Comparison of ENCODE assay signal across 9 cellular contexts in genomic region chr7:99330314-99330961, GRCh38. TPM values are rescaled to one million over a fixed set of nuclear protein-coding genes. Genes with fewer than 3 reads are reported as not detected.
A peak's percentile ranks its signal among the peaks of the same experiment; 100 is the strongest.
DNase-seq lines count a peak whose midpoint lies in the region; ATAC-seq and TF ChIP-seq lines count a peak whose summit lies in the region.
"Not testable (repeated sequence)": the region's sequence is repeated elsewhere in the genome, so short reads cannot be mapped to it uniquely, and the experiment has no call there.
"Had no signal": no experiment of that assay in that cellular context is flagged by ENCODE, and none has a peak within 500 bp of the region (broad histone marks: within the 10 kb centered on the region; RNA-seq: fewer than 3 reads in every experiment).

No MANE protein-coding gene starts in this region.

- peak in 1 of 2 donors; percentile 56 for TF ChIP-seq POLR2A in Peyer's patch (IDR thresholded peaks at IDR 0.05)

- not testable (repeated sequence) for H3K4me3 ChIP-seq in Peyer's patch; brain microvascular endothelial cell (ENCODE audit: low read depth, low read length)

- intact Hi-C loops in Right ventricle myocardium superior (cut with DNase I); natural killer cell (cut with micrococcal nuclease): not testable (repeated sequence)

- CTCF ChIA-PET in activated CD4-positive, alpha-beta T cell treated with anti-CD3 and anti-CD28 coated beads, Interleukin-2, amount 10 ng/mL, durations not matched to agents 7 days and 5 days (lab: Charles Lee): not testable (repeated sequence)

- peak overlapping the region in 3 of 4 donors; percentile 37 to 88 (median 62) for H3K27ac ChIP-seq in Peyer's patch
- H3K27ac ChIP-seq in brain microvascular endothelial cell: peak overlapping the region; percentile 82

- peaks cover 27% of the 10 kb centered on the region for H3K36me3 Mint-ChIP-seq in activated CD4-positive, alpha-beta T cell treated with anti-CD3 and anti-CD28 coated beads, Interleukin-2, amount 10 ng/mL, durations not matched to agents 7 days and 5 days (ENCODE audit: low read depth)
- not testable (repeated sequence) for H3K36me3 Mint-ChIP-seq in natural killer cell

- not testable (repeated sequence) for H3K27me3 ChIP-seq in Peyer's patch; brain microvascular endothelial cell (replicated peaks)

- DNase-seq in DMS153 (lab: John Stamatoyannopoulos, UW): peak; percentile 49
- DNase-seq in Kasumi-1 (lab: John Stamatoyannopoulos, UW): peak; percentile 85
- peak in 1 of 3 donors; percentile 63 for DNase-seq in Peyer's patch
- peak; percentile 17 for DNase-seq in activated CD4-positive, alpha-beta T cell treated with anti-CD3 and anti-CD28 coated beads, Interleukin-2, amount 10 ng/mL, durations not matched to agents 7 days and 5 days
- peak; percentile 83 for DNase-seq in brain microvascular endothelial cell
- not testable (repeated sequence) for DNase-seq in Right ventricle myocardium superior, natural killer cell
- peak; percentile 77 for DNase-seq in stromal cell of bone marrow (ENCODE audit: low read depth)

- H3K4me1 ChIP-seq in Peyer's patch: peaks cover 0 to 46% (median 7%) of the 10 kb centered on the region in 4 donors

- not testable (repeated sequence) for H3K4me3 Mint-ChIP-seq in activated CD4-positive, alpha-beta T cell treated with anti-CD3 and anti-CD28 coated beads, Interleukin-2, amount 10 ng/mL, durations not matched to agents 7 days and 5 days
- H3K4me3 Mint-ChIP-seq in natural killer cell: peak overlapping the region; percentile 3

- POLR2A ChIA-PET in activated CD4-positive, alpha-beta T cell treated with anti-CD3 and anti-CD28 coated beads, Interleukin-2, amount 10 ng/mL, durations not matched to agents 7 days and 5 days (lab: Charles Lee): not testable (repeated sequence)

- H3K36me3 ChIP-seq in Peyer's patch: peaks cover 0 to 28% (median 0%) of the 10 kb centered on the region in 3 donors
- peaks cover 25% of the 10 kb centered on the region for H3K36me3 ChIP-seq in brain microvascular endothelial cell (replicated peaks)

- peak overlapping the region; percentile 82 for H3K27ac Mint-ChIP-seq in activated CD4-positive, alpha-beta T cell treated with anti-CD3 and anti-CD28 coated beads, Interleukin-2, amount 10 ng/mL, durations not matched to agents 7 days and 5 days
- H3K27ac Mint-ChIP-seq in natural killer cell: peak overlapping the region; percentile 67 to 90

- ATAC-seq in Right ventricle myocardium superior (ENCODE audit: poor library complexity): peak; percentile 15
- peak; percentile 40 to 63 (median 52) for ATAC-seq in natural killer cell

- not testable (repeated sequence) for TF ChIP-seq CTCF in Peyer's patch (IDR thresholded peaks at IDR 0.05); brain microvascular endothelial cell (IDR thresholded peaks at IDR 0.05; ENCODE audit: low read depth, low read length, missing control alignments); natural killer cell (IDR thresholded peaks at IDR 0.05)

- not testable (repeated sequence) for H3K9me3 Mint-ChIP-seq in activated CD4-positive, alpha-beta T cell treated with anti-CD3 and anti-CD28 coated beads, Interleukin-2, amount 10 ng/mL, durations not matched to agents 7 days and 5 days; natural killer cell

- in situ Hi-C loops in brain microvascular endothelial cell (cut with HindIII; ENCODE audit: low pct_ligation_motif_present, low sequenced_read_pairs): not testable (repeated sequence)

- H3K9me3 ChIP-seq in Peyer's patch: not testable (repeated sequence)

- peaks cover 46% of the 10 kb centered on the region for H3K4me1 Mint-ChIP-seq in activated CD4-positive, alpha-beta T cell treated with anti-CD3 and anti-CD28 coated beads, Interleukin-2, amount 10 ng/mL, durations not matched to agents 7 days and 5 days
- H3K4me1 Mint-ChIP-seq in natural killer cell: peaks cover 56 to 64% of the 10 kb centered on the region in 2 donors

- H3K27me3 Mint-ChIP-seq in activated CD4-positive, alpha-beta T cell treated with anti-CD3 and anti-CD28 coated beads, Interleukin-2, amount 10 ng/mL, durations not matched to agents 7 days and 5 days; natural killer cell (ENCODE audit: low read depth in 2 of 2): not testable (repeated sequence)

RNA-seq across cellular contexts. Expression of gene ARPC1A, which starts 4.7 kb away (rescaled TPM):
- total RNA-seq in Peyer's patch: 100 to 1,000 TPM; 195 to 278 (median 225) TPM
- total RNA-seq in activated CD4-positive, alpha-beta T cell treated with anti-CD3 and anti-CD28 coated beads, Interleukin-2, amount 10 ng/mL, durations not matched to agents 7 days and 5 days: 10 to 100 TPM; 51.9 to 56.8 TPM
- total RNA-seq in Right ventricle myocardium superior: 133 TPM
- 10 to 100 TPM; 38.1 to 48.1 (median 47.9) TPM for total RNA-seq in natural killer cell

RNA-seq across cellular contexts. Expression of gene ARPC1B, which starts 44.1 kb away (rescaled TPM):
- 100 to 1,000 TPM; 228 to 386 (median 343) TPM for total RNA-seq in Peyer's patch
- 100 to 1,000 TPM; 361 to 399 TPM for total RNA-seq in activated CD4-positive, alpha-beta T cell treated with anti-CD3 and anti-CD28 coated beads, Interleukin-2, amount 10 ng/mL, durations not matched to agents 7 days and 5 days
- total RNA-seq in Right ventricle myocardium superior: 40.6 TPM
- 100 to 1,000 TPM; 161 to 184 (median 179) TPM for total RNA-seq in natural killer cell

RNA-seq across cellular contexts. Expression of gene MYH16, which starts 57.8 kb away (rescaled TPM):
- total RNA-seq in Peyer's patch (not detected), Right ventricle myocardium superior (not detected), natural killer cell (not detected)
- not detected for total RNA-seq in activated CD4-positive, alpha-beta T cell treated with anti-CD3 and anti-CD28 coated beads, Interleukin-2, amount 10 ng/mL, durations not matched to agents 7 days and 5 days
- total RNA-seq: lower leg skin had no signal
